Comparison of ENCODE assay signal across 22 cellular contexts in genomic region chr9:134629586-134630392, GRCh38. TPM values are rescaled to one million over a fixed set of nuclear protein-coding genes. Genes with fewer than 3 reads are reported as not detected.
DNase-seq lines count a peak whose midpoint lies in the region; ATAC-seq and TF ChIP-seq lines count a peak whose summit lies in the region.
"Had no signal": no experiment of that assay in that cellular context is flagged by ENCODE, and none has a peak within 500 bp of the region (broad histone marks: within the 10 kb centered on the region; RNA-seq: fewer than 3 reads in every experiment).

No MANE protein-coding gene starts in this region.

- intact Hi-C loops in left ventricle myocardium inferior (cut with micrococcal nuclease) (no loop called here), aorta (cut with DNase I) (no loop called here)

- peaks cover 21% of the 10 kb centered on the region for H3K27me3 ChIP-seq in left ventricle myocardium inferior (ENCODE audit: low read depth)
- H3K27me3 ChIP-seq in right atrium auricular region = no peaks in the 10 kb centered on the region
- H3K27me3 ChIP-seq in neural progenitor cell = no peaks in the 10 kb centered on the region
- H3K27me3 ChIP-seq in aorta (ENCODE audit: control insufficient read depth in 1 of 2, insufficient read depth in 2 of 2, low read length in 1 of 2) = no peaks in the 10 kb centered on the region
- H3K27me3 ChIP-seq: adrenal gland, cardiac muscle cell had no signal

- H3K36me3 Mint-ChIP-seq in chondrocyte (ENCODE audit: low read depth) (no peaks in the 10 kb centered on the region), neural progenitor cell (no peaks in the 10 kb centered on the region)
- H3K36me3 Mint-ChIP-seq: CD8-positive, alpha-beta T cell; naive B cell had no signal

- H3K4me1 ChIP-seq in left ventricle myocardium inferior = no peaks in the 10 kb centered on the region
- H3K4me1 ChIP-seq in right atrium auricular region = no peaks in the 10 kb centered on the region
- H3K4me1 ChIP-seq in neural progenitor cell = peaks cover 13% of the 10 kb centered on the region
- no peaks in the 10 kb centered on the region for H3K4me1 ChIP-seq in aorta (ENCODE audit: control insufficient read depth in 1 of 2, insufficient read depth in 2 of 2, low read length in 2 of 2)
- H3K4me1 ChIP-seq: adrenal gland, HAP-1 had no signal

- H3K27ac Mint-ChIP-seq in chondrocyte (ENCODE audit: unreplicated experiment) (peak overlapping the region; percentile 57), neural progenitor cell (peak overlapping the region; percentile 47)
- H3K27ac Mint-ChIP-seq: activated T-helper 17 cell treated with anti-CD3 and anti-CD28 coated beads, Interleukin-2, amount 50 U/mL, for 72 hours; CD8-positive, alpha-beta T cell; naive B cell had no signal

- H3K9ac ChIP-seq in neural progenitor cell = no peak overlapping the region

- H3F3A ChIP-seq in neural progenitor cell (ENCODE audit: low read depth) = no peaks in the 10 kb centered on the region

- H3K79me2 ChIP-seq in neural progenitor cell (ENCODE audit: low read depth) = no peaks in the 10 kb centered on the region

- H3K27me3 Mint-ChIP-seq in chondrocyte (ENCODE audit: low read depth) = no peaks in the 10 kb centered on the region
- peaks cover 20% of the 10 kb centered on the region for H3K27me3 Mint-ChIP-seq in neural progenitor cell (ENCODE audit: insufficient read depth, low read depth)
- H3K27me3 Mint-ChIP-seq: activated T-helper 17 cell treated with anti-CD3 and anti-CD28 coated beads, Interleukin-2, amount 50 U/mL, for 72 hours had no signal

- H3K9me3 Mint-ChIP-seq in chondrocyte (ENCODE audit: low read depth) = no peaks in the 10 kb centered on the region
- no peaks in the 10 kb centered on the region for H3K9me3 Mint-ChIP-seq in neural progenitor cell
- H3K9me3 Mint-ChIP-seq: activated T-helper 17 cell treated with anti-CD3 and anti-CD28 coated beads, Interleukin-2, amount 50 U/mL, for 72 hours; CD8-positive, alpha-beta T cell; naive B cell had no signal

- DNase-seq in left ventricle myocardium inferior (peak; percentile 13), right atrium auricular region (ENCODE audit: low spot score) (no peak), chondrocyte (ENCODE audit: low spot score) (peak; percentile 85), neural progenitor cell (ENCODE audit: low spot score) (no peak), aorta (peak; percentile 62 to 69), left lobe of liver (ENCODE audit: low spot score) (no peak)
- DNase-seq in activated CD4-positive, alpha-beta T cell treated with anti-CD3 and anti-CD28 coated beads for 4 hours = no peak
- DNase-seq: activated CD4-positive, CD25-positive, alpha-beta regulatory T cell; CD8-positive, alpha-beta T cell; DMS53; erythroblast; naive B cell; NCI-H1417 treated with DMSO at 0.1 percent for 48 hours; NCI-H526 treated with DMSO at 0.1 percent for 48 hours; stimulated activated CD8-positive, alpha-beta memory T cell treated with anti-CD3 and anti-CD28 coated beads, Interleukin-4, amount 100 ng/mL, for 48 hours had no signal

- H3K4me3 ChIP-seq in left ventricle myocardium inferior (no peak overlapping the region), right atrium auricular region (no peak overlapping the region), neural progenitor cell (no peak overlapping the region), aorta (ENCODE audit: low read length in 2 of 2) (no peak overlapping the region)
- H3K4me3 ChIP-seq: adrenal gland, cardiac muscle cell, HAP-1 had no signal

- H3K36me3 ChIP-seq in left ventricle myocardium inferior (no peaks in the 10 kb centered on the region), right atrium auricular region (no peaks in the 10 kb centered on the region), neural progenitor cell (no peaks in the 10 kb centered on the region), aorta (ENCODE audit: control insufficient read depth in 1 of 2, insufficient read depth in 2 of 2, low read length in 1 of 2) (no peaks in the 10 kb centered on the region)
- H3K36me3 ChIP-seq: adrenal gland, cardiac muscle cell, HAP-1 had no signal

- no peak for TF ChIP-seq CTCF in left ventricle myocardium inferior (IDR thresholded peaks at IDR 0.05; ENCODE audit: borderline replicate concordance)
- TF ChIP-seq CTCF in right atrium auricular region (IDR thresholded peaks at IDR 0.05) = no peak
- no peak for TF ChIP-seq CTCF in chondrocyte (IDR thresholded peaks at IDR 0.05)
- no peak for TF ChIP-seq CTCF in neural progenitor cell (IDR thresholded peaks at IDR 0.05)

- H3K27ac ChIP-seq in left ventricle myocardium inferior (replicated peaks) = no peak overlapping the region
- no peak overlapping the region for H3K27ac ChIP-seq in right atrium auricular region
- no peak overlapping the region for H3K27ac ChIP-seq in neural progenitor cell
- H3K27ac ChIP-seq in aorta (ENCODE audit: low read depth in 1 of 2, low read length in 2 of 2) = no peak overlapping the region
- H3K27ac ChIP-seq: adrenal gland, cardiac muscle cell had no signal

- H4K20me1 ChIP-seq in neural progenitor cell (ENCODE audit: low read depth) = no peaks in the 10 kb centered on the region

- no peaks in the 10 kb centered on the region for H3K9me3 ChIP-seq in left ventricle myocardium inferior (replicated peaks)
- H3K9me3 ChIP-seq in right atrium auricular region = no peaks in the 10 kb centered on the region
- no peaks in the 10 kb centered on the region for H3K9me3 ChIP-seq in neural progenitor cell (ENCODE audit: low read depth)
- H3K9me3 ChIP-seq in aorta (ENCODE audit: control insufficient read depth, low read length) = no peaks in the 10 kb centered on the region
- H3K9me3 ChIP-seq: adrenal gland, HAP-1 had no signal

- no peak overlapping the region for H3K4me2 ChIP-seq in neural progenitor cell

- H3K4me3 Mint-ChIP-seq in chondrocyte (ENCODE audit: unreplicated experiment) = no peak overlapping the region
- no peak overlapping the region for H3K4me3 Mint-ChIP-seq in neural progenitor cell
- H3K4me3 Mint-ChIP-seq: activated T-helper 17 cell treated with anti-CD3 and anti-CD28 coated beads, Interleukin-2, amount 50 U/mL, for 72 hours; CD8-positive, alpha-beta T cell had no signal

- 57 to 64% methylated on average over 15 to 16 of the region's 16 CpGs for WGBS in aorta, 2 donors

- H3K4me1 Mint-ChIP-seq in chondrocyte (ENCODE audit: low read depth) (peaks cover 69% of the 10 kb centered on the region), neural progenitor cell (peaks cover 19% of the 10 kb centered on the region)
- H3K4me1 Mint-ChIP-seq: activated T-helper 17 cell treated with anti-CD3 and anti-CD28 coated beads, Interleukin-2, amount 50 U/mL, for 72 hours; naive B cell had no signal

- H2AFZ ChIP-seq in neural progenitor cell (replicated peaks) = no peak overlapping the region

- ATAC-seq in aorta (ENCODE audit: low FRiP score) (no peak), left lobe of liver (no peak), HG02973 (IDR thresholded peaks at IDR 0.05; ENCODE audit: unreplicated experiment) (no peak)
- ATAC-seq: activated T-helper 17 cell treated with anti-CD3 and anti-CD28 coated beads, Interleukin-2, amount 50 U/mL, for 72 hours; CD8-positive, alpha-beta T cell had no signal

RNA-seq across cellular contexts. Expression of gene COL5A1, which starts 11.8 kb away (rescaled TPM):
- 13.9 TPM for total RNA-seq in left ventricle myocardium inferior
- total RNA-seq in right atrium auricular region = 10 to 100 TPM; 10.9 to 22.0 TPM
- total RNA-seq in chondrocyte = 2,235 to 2,410 TPM (median 2,315 TPM) in 3 replicates
- total RNA-seq in neural progenitor cell (ENCODE audit: low replicate concordance) = 6.1 and 14.2 TPM in 2 replicates
- total RNA-seq in aorta = 100 to 1,000 TPM; 108 to 159 TPM
- polyA plus RNA-seq in aorta = 10 to 100 TPM; 18.7 to 57.7 TPM
- 2.8 TPM for total RNA-seq in left lobe of liver
- total RNA-seq: activated CD8-positive, alpha-beta memory T cell treated with anti-CD3 and anti-CD28 coated beads for 36 hours; SK-MEL-5 had no signal

Comparison
In these comparisons a context has a peak if more than half of its experiments do, and no peak if none do; other contexts are left out.
1. DNase-seq: peak in left ventricle myocardium inferior (single experiment), chondrocyte (single experiment) and aorta (2 of 2); none in right atrium auricular region (single experiment), neural progenitor cell (single experiment), left lobe of liver (single experiment) and activated CD4-positive, alpha-beta T cell treated with anti-CD3 and anti-CD28 coated beads for 4 hours (0 of 2).
2. RNA of gene COL5A1, which starts 11.8 kb away (total RNA-seq): 2,235 to 2,410 TPM in chondrocyte; 108 to 159 TPM in aorta, 10.9 to 22.0 TPM in right atrium auricular region, 13.9 TPM in left ventricle myocardium inferior (single experiment), 6.1 to 14.2 TPM in neural progenitor cell and 2.8 TPM in left lobe of liver (single experiment); every median in the first group is over 10 times any median in the second.